ENCODE assay signal across 10 cellular contexts in genomic region chr10:89332718-89333281, GRCh38. TPM values are rescaled to one million over a fixed set of nuclear protein-coding genes. Genes with fewer than 3 reads are reported as not detected.
A peak's percentile ranks its signal among the peaks of the same experiment; 100 is the strongest.
DNase-seq lines count a peak whose midpoint lies in the region; ATAC-seq and TF ChIP-seq lines count a peak whose summit lies in the region.
"Had no signal": no experiment of that assay in that cellular context is flagged by ENCODE, and none has a peak within 500 bp of the region (broad histone marks: within the 10 kb centered on the region; RNA-seq: fewer than 3 reads in every experiment).

No MANE protein-coding gene starts in this region.

- H3K18ac ChIP-seq in H9 (ENCODE audit: insufficient read length, low read depth, low read length) = no peak overlapping the region

- no peak overlapping the region for H2AFZ ChIP-seq in H9 (ENCODE audit: low read length)

- H3K14ac ChIP-seq in H9 (ENCODE audit: insufficient read depth, low read length) = no peak overlapping the region

- intact Hi-C loops in activated CD4-positive, alpha-beta memory T cell treated with anti-CD3 and anti-CD28 coated beads for 36 hours (cut with micrococcal nuclease) = loop anchor here (1.0 kb wide), 1 partner anchor 473 kb away; no protein-coding TSS in a partner anchor

- no peaks in the 10 kb centered on the region for H3K79me1 ChIP-seq in H9 (ENCODE audit: insufficient read depth, low read depth, low read length, poor library complexity, severe bottlenecking)

- H3K23me2 ChIP-seq in H9 (ENCODE audit: insufficient read length, low read depth, low read length, poor library complexity, severe bottlenecking) = no peaks in the 10 kb centered on the region

- H3K4me1 Mint-ChIP-seq in CD4-positive, CD25-positive, alpha-beta regulatory T cell = peaks cover 24 to 94% (median 63%) of the 10 kb centered on the region in 4 donors
- H3K4me1 Mint-ChIP-seq in H9 = peaks cover 43 to 47% of the 10 kb centered on the region in 2 experiments
- H3K4me1 Mint-ChIP-seq in activated CD4-positive, alpha-beta memory T cell treated with anti-CD3 and anti-CD28 coated beads for 36 hours (ENCODE audit: low read depth) = peaks cover 66% of the 10 kb centered on the region

- H4K5ac ChIP-seq in H9 (ENCODE audit: insufficient read length, low read depth, low read length) = no peak overlapping the region

- H4K20me1 ChIP-seq in H9 (ENCODE audit: control insufficient read depth, insufficient read depth, insufficient read length) = no peaks in the 10 kb centered on the region

- no peak overlapping the region for H2BK5ac ChIP-seq in H9 (ENCODE audit: insufficient read length, low read length)

- TF ChIP-seq CTCF in H9 (conservative IDR thresholded peaks at IDR 0.05) = no peak

- H3K9me3 Mint-ChIP-seq in CD4-positive, CD25-positive, alpha-beta regulatory T cell = no peaks in the 10 kb centered on the region
- H3K9me3 Mint-ChIP-seq in H9 = no peaks in the 10 kb centered on the region; a peak in 1 of 5 replicates
- H3K9me3 Mint-ChIP-seq in activated CD4-positive, alpha-beta memory T cell treated with anti-CD3 and anti-CD28 coated beads for 36 hours = no peaks in the 10 kb centered on the region

- no peak overlapping the region for H3K23ac ChIP-seq in H9 (ENCODE audit: insufficient read length, low read depth, low read length)

- no peaks in the 10 kb centered on the region for H3K79me2 ChIP-seq in H9 (ENCODE audit: insufficient read depth, low read length)

- H3K36me3 Mint-ChIP-seq in CD4-positive, CD25-positive, alpha-beta regulatory T cell = no peaks in the 10 kb centered on the region
- H3K36me3 Mint-ChIP-seq in H9 (ENCODE audit: insufficient read depth in 1 of 3, low read depth in 3 of 3) = peaks cover 0 to under 1% (median 0%) of the 10 kb centered on the region in 3 experiments; a peak in 2 of 7 replicates
- H3K36me3 Mint-ChIP-seq in activated CD4-positive, alpha-beta memory T cell treated with anti-CD3 and anti-CD28 coated beads for 36 hours = no peaks in the 10 kb centered on the region

- ATAC-seq in CD4-positive, CD25-positive, alpha-beta regulatory T cell (ENCODE audit: low read depth in 2 of 2) = no peak
- ATAC-seq: HCT116 had no signal

- POLR2A ChIA-PET in activated CD4-positive, alpha-beta memory T cell treated with anti-CD3 and anti-CD28 coated beads for 36 hours (lab: Charles Lee) = interaction anchor here (0.6 to 1.4 kb wide), 4 partner anchors 13 to 79 kb away, joined by 3 to 7 read pairs (median 3); partner anchors contain the start of gene IFIT2

- peak overlapping the region; percentile 71 to 95 (median 86) for H3K4me3 Mint-ChIP-seq in CD4-positive, CD25-positive, alpha-beta regulatory T cell
- peak overlapping the region in 1 of 2 experiments; percentile 4; a peak in 1 of 5 replicates for H3K4me3 Mint-ChIP-seq in H9
- H3K4me3 Mint-ChIP-seq in activated CD4-positive, alpha-beta memory T cell treated with anti-CD3 and anti-CD28 coated beads for 36 hours = peak overlapping the region; percentile 64

- no peak overlapping the region for H3T11ph ChIP-seq in H9 (ENCODE audit: low read length)

- H3K9ac ChIP-seq in H9 (ENCODE audit: extremely low read depth, insufficient read length, low read length) (no peak overlapping the region), iPS-20b (ENCODE audit: low read depth, low read length) (peak overlapping the region; percentile 23; the same call in 1 of the 2 replicates)

- H3K27ac ChIP-seq in CD4-positive, CD25-positive, alpha-beta regulatory T cell (ENCODE audit: insufficient read depth, low read length, poor library complexity, severe bottlenecking) = peak overlapping the region; percentile 75
- no peak overlapping the region for H3K27ac ChIP-seq in H9 (ENCODE audit: insufficient read length, low read depth, low read length)
- H3K27ac ChIP-seq in iPS-20b (ENCODE audit: low read length) = peak overlapping the region; percentile 1
- H3K27ac ChIP-seq in substantia nigra (ENCODE audit: low read depth, low read length, poor library complexity, severe bottlenecking) = peak overlapping the region; percentile 63

- no peaks in the 10 kb centered on the region for H3K36me3 ChIP-seq in CD4-positive, CD25-positive, alpha-beta regulatory T cell (ENCODE audit: control insufficient read depth, insufficient read depth, low read length)
- H3K36me3 ChIP-seq in iPS-20b (ENCODE audit: insufficient read depth, low read depth, low read length) = no peaks in the 10 kb centered on the region

- peak overlapping the region; percentile 95 for H3K4me3 ChIP-seq in CD4-positive, CD25-positive, alpha-beta regulatory T cell (ENCODE audit: low read depth, low read length)
- 0 out of 2 replicates have a peak overlapping the region, but pooled peaks have one; percentile 17 for H3K4me3 ChIP-seq in iPS-20b (ENCODE audit: low read length)

- no CpG with 5 or more reads among the region's 5 CpGs for WGBS in H9 (ENCODE audit: extremely low coverage, insufficient read length, low lambda C conversion rate)

- peaks cover 69% of the 10 kb centered on the region for H3K4me1 ChIP-seq in CD4-positive, CD25-positive, alpha-beta regulatory T cell (ENCODE audit: control insufficient read depth, insufficient read depth, low read length, poor library complexity, severe bottlenecking)
- H3K4me1 ChIP-seq in H9 (ENCODE audit: insufficient read depth, low read length) = peaks cover 21% of the 10 kb centered on the region
- peaks cover 38% of the 10 kb centered on the region for H3K4me1 ChIP-seq in iPS-20b (ENCODE audit: insufficient read depth, low read length)

- H3K4me2 ChIP-seq in H9 (ENCODE audit: insufficient read depth, insufficient read length, low read length) = peak overlapping the region; percentile 19

- no peak overlapping the region for H2BK12ac ChIP-seq in H9 (ENCODE audit: insufficient read length, low read depth, low read length)

- no peaks in the 10 kb centered on the region for H3K9me3 ChIP-seq in CD4-positive, CD25-positive, alpha-beta regulatory T cell (ENCODE audit: control insufficient read depth in 2 of 2, low read length in 2 of 2)
- H3K9me3 ChIP-seq in H9 (ENCODE audit: control insufficient read depth, low read depth, low read length) = no peaks in the 10 kb centered on the region
- no peaks in the 10 kb centered on the region for H3K9me3 ChIP-seq in iPS-20b (ENCODE audit: insufficient read depth, low read depth, low read length)

- no peak overlapping the region for H4K8ac ChIP-seq in H9 (replicated peaks; ENCODE audit: insufficient read length, low read depth, low read length)

- no peak overlapping the region for H2AK5ac ChIP-seq in H9 (ENCODE audit: insufficient read length, low read length)

- peak overlapping the region; percentile 82 to 96 (median 95) for H3K27ac Mint-ChIP-seq in CD4-positive, CD25-positive, alpha-beta regulatory T cell
- peak overlapping the region; percentile 17 to 95 (median 54); a peak in 6 of 7 replicates for H3K27ac Mint-ChIP-seq in H9
- H3K27ac Mint-ChIP-seq in activated CD4-positive, alpha-beta memory T cell treated with anti-CD3 and anti-CD28 coated beads for 36 hours = peak overlapping the region; percentile 46

- no peaks in the 10 kb centered on the region for H3K27me3 ChIP-seq in CD4-positive, CD25-positive, alpha-beta regulatory T cell (ENCODE audit: control insufficient read depth, insufficient read depth, low read length)
- H3K27me3 ChIP-seq in H9 (ENCODE audit: insufficient read depth, low read length) = no peaks in the 10 kb centered on the region
- H3K27me3 ChIP-seq in iPS-20b (ENCODE audit: insufficient read depth, low read length) = no peaks in the 10 kb centered on the region

- DNase-seq in CD4-positive, CD25-positive, alpha-beta regulatory T cell = peak in 1 of 3 donors; percentile 37
- DNase-seq in H9 (no peak), substantia nigra (lab: John Stamatoyannopoulos, UW) (no peak), GOT3 (lab: John Stamatoyannopoulos, UW) (no peak), NCI-H1092 treated with DMSO at 0.1 percent for 48 hours (lab: John Stamatoyannopoulos, UW) (no peak), DMS79 treated with DMSO at 0.1 percent for 48 hours (lab: John Stamatoyannopoulos, UW) (no peak)
- DNase-seq in activated CD4-positive, alpha-beta memory T cell treated with anti-CD3 and anti-CD28 coated beads for 36 hours = peak; percentile 22

- no peak overlapping the region for H2BK120ac ChIP-seq in H9 (ENCODE audit: low read depth, low read length, poor library complexity, severe bottlenecking)

- peaks cover 9% of the 10 kb centered on the region for H3K27me3 Mint-ChIP-seq in CD4-positive, CD25-positive, alpha-beta regulatory T cell
- H3K27me3 Mint-ChIP-seq in H9 (ENCODE audit: low read depth) = no peaks in the 10 kb centered on the region
- peaks cover 20% of the 10 kb centered on the region for H3K27me3 Mint-ChIP-seq in activated CD4-positive, alpha-beta memory T cell treated with anti-CD3 and anti-CD28 coated beads for 36 hours

- CTCF ChIA-PET in activated CD4-positive, alpha-beta memory T cell treated with anti-CD3 and anti-CD28 coated beads for 36 hours (lab: Charles Lee) = interaction anchor here (0.8 to 1.6 kb wide), 6 partner anchors 18 to 342 kb away, joined by 3 to 6 read pairs (median 4); partner anchors contain the start of genes FAS, IFIT1 and IFIT5

- no peak overlapping the region for H4K91ac ChIP-seq in H9 (ENCODE audit: insufficient read length, low read depth, low read length)

- H3K56ac ChIP-seq in H9 (ENCODE audit: insufficient read length, low read depth, low read length) = no peak overlapping the region

- no peak overlapping the region for H3K4ac ChIP-seq in H9 (ENCODE audit: low read depth, low read length)

- no peak overlapping the region for H2BK20ac ChIP-seq in H9 (ENCODE audit: low read depth, low read length, poor library complexity, severe bottlenecking)

- H2BK15ac ChIP-seq in H9 (ENCODE audit: low read depth, low read length) = no peak overlapping the region

RNA-seq across cellular contexts. Expression of gene IFIT3, which starts 5.0 kb away (rescaled TPM):
- 9.0 TPM for total RNA-seq in CD4-positive, CD25-positive, alpha-beta regulatory T cell
- polyA plus RNA-seq in CD4-positive, CD25-positive, alpha-beta regulatory T cell = 10 to 100 TPM; 12.4 to 25.9 (median 18.1) TPM
- total RNA-seq in H9 (2021) = 0.55 and 0.64 TPM in 2 replicates
- 10 to 100 TPM; 14.7 to 15.2 TPM for total RNA-seq in activated CD4-positive, alpha-beta memory T cell treated with anti-CD3 and anti-CD28 coated beads for 36 hours

RNA-seq across cellular contexts. Expression of gene IFIT2, which starts 31.0 kb away (rescaled TPM):
- total RNA-seq in CD4-positive, CD25-positive, alpha-beta regulatory T cell = 10.0 TPM
- polyA plus RNA-seq in CD4-positive, CD25-positive, alpha-beta regulatory T cell = 1 to 10 TPM; 3.6 to 6.3 (median 4.7) TPM
- 0.09 TPM in 1 of 2 replicates, not detected in the other for total RNA-seq in H9 (2021)
- 10 to 100 TPM; 26.6 to 27.7 TPM for total RNA-seq in activated CD4-positive, alpha-beta memory T cell treated with anti-CD3 and anti-CD28 coated beads for 36 hours

RNA-seq across cellular contexts. Expression of gene IFIT1B, which starts 45.1 kb away (rescaled TPM):
- not detected for total RNA-seq in CD4-positive, CD25-positive, alpha-beta regulatory T cell
- under 1 TPM in 1 of 4 donors, not detected in 3; 0.08 TPM for polyA plus RNA-seq in CD4-positive, CD25-positive, alpha-beta regulatory T cell
- total RNA-seq in H9 (2021) = not detected in 2 replicates
- not detected for total RNA-seq in activated CD4-positive, alpha-beta memory T cell treated with anti-CD3 and anti-CD28 coated beads for 36 hours
- total RNA-seq: glomerular endothelial cell had no signal

RNA-seq across cellular contexts. Expression of gene IFIT1, which starts 59.6 kb away (rescaled TPM):
- total RNA-seq in CD4-positive, CD25-positive, alpha-beta regulatory T cell = 6.1 TPM
- 10 to 100 TPM in 2 of 4 donors, 1 to 10 TPM in 2; 5.5 to 15.9 (median 10.7) TPM for polyA plus RNA-seq in CD4-positive, CD25-positive, alpha-beta regulatory T cell
- 1.2 and 1.9 TPM in 2 replicates for total RNA-seq in H9 (2021)
- 1 to 10 TPM; 5.2 to 5.5 TPM for total RNA-seq in activated CD4-positive, alpha-beta memory T cell treated with anti-CD3 and anti-CD28 coated beads for 36 hours

Comparison
In these comparisons a context has a peak if more than half of its experiments do, and no peak if none do; other contexts are left out.
1. RNA of gene IFIT2, which starts 31.0 kb away (total RNA-seq): 26.6 to 27.7 TPM in activated CD4-positive, alpha-beta memory T cell treated with anti-CD3 and anti-CD28 coated beads for 36 hours and 10.0 TPM in CD4-positive, CD25-positive, alpha-beta regulatory T cell (single experiment); 0.09 TPM in H9; every median in the first group is over 10 times any median in the second.
2. Peak in every context shown above with its lines, with median percentiles within 50 percentile points of each other: H3K27ac Mint-ChIP-seq.